14 cellular contexts compared by ENCODE assay signal in the genomic region with DNA sequence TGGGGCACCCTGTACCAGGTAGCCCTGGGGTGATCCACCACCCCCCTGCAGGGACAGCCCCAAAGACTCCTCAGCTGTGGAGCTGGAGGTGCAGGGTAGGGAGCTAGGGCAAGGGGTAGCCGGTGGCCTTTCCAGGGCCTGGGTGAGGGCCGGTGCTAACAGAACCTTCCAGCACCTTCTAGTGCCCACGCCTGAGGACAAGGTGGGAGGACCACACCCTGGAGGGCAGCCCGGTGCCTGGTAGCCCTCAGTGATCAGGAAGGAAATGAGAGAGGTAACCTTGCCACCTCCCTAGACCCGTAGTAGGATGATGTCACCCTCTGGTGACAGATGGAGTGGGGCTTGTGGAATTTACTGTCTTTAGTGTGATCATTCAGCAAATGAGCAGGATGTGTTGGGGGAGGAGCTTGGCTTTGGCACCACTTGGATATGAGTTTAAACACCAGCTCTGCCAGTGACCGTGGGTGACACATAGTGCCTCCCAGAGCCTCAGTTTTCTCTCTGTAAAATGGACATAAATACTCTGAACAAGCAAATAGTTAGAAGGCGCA.
DNase-seq lines count a peak whose midpoint lies in the region; ATAC-seq and TF ChIP-seq lines count a peak whose summit lies in the region.
"Had no signal": no experiment of that assay in that cellular context is flagged by ENCODE, and none has a peak within 500 bp of the region (broad histone marks: within the 10 kb centered on the region; RNA-seq: fewer than 3 reads in every experiment).

No MANE protein-coding gene starts in this region.

- H3K4me3 ChIP-seq in ACC112 (ENCODE audit: low read depth, low read length) (0 out of 2 replicates have a peak overlapping the region, but pooled peaks have one; percentile 17), GM23338 (no peak overlapping the region), lower leg skin (ENCODE audit: low read depth, poor library complexity, severe bottlenecking) (no peak overlapping the region)
- H3K4me3 ChIP-seq: heart right ventricle had no signal

- intact Hi-C loops in activated CD8-positive, alpha-beta T cell treated with anti-CD3 and anti-CD28 coated beads for 36 hours (cut with micrococcal nuclease), result no loop called here
- intact Hi-C loops in left colon (cut with DNase I, micrococcal nuclease), result no loop called here
- intact Hi-C loops in lower leg skin (cut with DNase I; ENCODE audit: low total_unique reads), result no loop called here

- H3K27me3 Mint-ChIP-seq in activated CD8-positive, alpha-beta T cell treated with anti-CD3 and anti-CD28 coated beads for 36 hours, result peaks cover 3% of the 10 kb centered on the region
- H3K27me3 Mint-ChIP-seq in GM23338 (ENCODE audit: insufficient read depth, low read depth, poor library complexity), result peaks cover 2% of the 10 kb centered on the region
- H3K27me3 Mint-ChIP-seq: CD4-positive, alpha-beta memory T cell; T-helper 17 cell had no signal

- no peaks in the 10 kb centered on the region for H3K36me3 Mint-ChIP-seq in activated CD8-positive, alpha-beta T cell treated with anti-CD3 and anti-CD28 coated beads for 36 hours (ENCODE audit: low read depth)
- H3K36me3 Mint-ChIP-seq in GM23338 (ENCODE audit: low read depth), result no peaks in the 10 kb centered on the region
- H3K36me3 Mint-ChIP-seq: mesothelial cell of epicardium had no signal

- H3K27ac ChIP-seq in ACC112 (ENCODE audit: low read depth, low read length), result peak overlapping the region; percentile 99
- H3K27ac ChIP-seq in GM23338 (ENCODE audit: low read depth), result no peak overlapping the region
- H3K27ac ChIP-seq: heart right ventricle had no signal

- CTCF ChIA-PET in activated CD8-positive, alpha-beta T cell treated with anti-CD3 and anti-CD28 coated beads for 36 hours (lab: Charles Lee), result interaction anchor here (0.7 to 1.4 kb wide), 4 partner anchors 14 to 367 kb away, joined by 3 to 4 read pairs (median 3); no protein-coding TSS in a partner anchor

- H3K9me2 ChIP-seq in GM23338 (ENCODE audit: insufficient read depth), result no peaks in the 10 kb centered on the region

- no peaks in the 10 kb centered on the region for H3K27me3 ChIP-seq in ACC112 (ENCODE audit: insufficient read depth, low read length)
- no peaks in the 10 kb centered on the region for H3K27me3 ChIP-seq in GM23338 (ENCODE audit: insufficient read depth)

- DNase-seq in HS-5 (ENCODE audit: low read depth) (peak; percentile 78), left colon (no peak), GM23338 (ENCODE audit: low spot score) (no peak), lower leg skin (ENCODE audit: low spot score in 2 of 2) (no peak)
- DNase-seq in activated CD8-positive, alpha-beta T cell treated with anti-CD3 and anti-CD28 coated beads for 36 hours, result peak; percentile 19
- DNase-seq: CD4-positive, alpha-beta memory T cell; heart right ventricle; NCI-H748 treated with DMSO at 0.1 percent for 48 hours; T-helper 17 cell had no signal

- H3F3A ChIP-seq in GM23338 (replicated peaks; ENCODE audit: low read depth), result no peaks in the 10 kb centered on the region

- H3K4me1 ChIP-seq in ACC112 (ENCODE audit: control insufficient read depth, insufficient read depth, low read length, unreplicated experiment) (peaks cover 48% of the 10 kb centered on the region), GM23338 (ENCODE audit: insufficient read depth) (no peaks in the 10 kb centered on the region)

- H3K9me3 Mint-ChIP-seq in activated CD8-positive, alpha-beta T cell treated with anti-CD3 and anti-CD28 coated beads for 36 hours, result no peaks in the 10 kb centered on the region
- H3K9me3 Mint-ChIP-seq in GM23338, result no peaks in the 10 kb centered on the region
- H3K9me3 Mint-ChIP-seq: activated T-helper 1 cell treated with anti-CD3 and anti-CD28 coated beads, Interleukin-12 subunit alpha, Interleukin-12 subunit beta, Interleukin-2, Interleukin-4 antibody, amounts not matched to agents 30 ng/mL and 10 ng/mL and 1 ng/mL, durations not matched to agents 14 hours and 24 hours and 36 hours; CD4-positive, alpha-beta memory T cell; mesothelial cell of epicardium had no signal

- H3K4me3 Mint-ChIP-seq in activated CD8-positive, alpha-beta T cell treated with anti-CD3 and anti-CD28 coated beads for 36 hours, result no peak overlapping the region
- H3K4me3 Mint-ChIP-seq in GM23338, result no peak overlapping the region
- H3K4me3 Mint-ChIP-seq: activated T-helper 1 cell treated with anti-CD3 and anti-CD28 coated beads, Interleukin-12 subunit alpha, Interleukin-12 subunit beta, Interleukin-2, Interleukin-4 antibody, amounts not matched to agents 30 ng/mL and 10 ng/mL and 1 ng/mL, durations not matched to agents 14 hours and 24 hours and 36 hours; CD4-positive, alpha-beta memory T cell; mesothelial cell of epicardium; T-helper 17 cell had no signal

- no peak for TF ChIP-seq CTCF in activated CD8-positive, alpha-beta T cell treated with anti-CD3 and anti-CD28 coated beads for 36 hours (IDR thresholded peaks at IDR 0.05)
- no peak for TF ChIP-seq CTCF in GM23338 (conservative IDR thresholded peaks at IDR 0.05; ENCODE audit: low read depth in 2 of 2)
- TF ChIP-seq CTCF in lower leg skin (IDR thresholded peaks at IDR 0.05), result no peak

- no peak for TF ChIP-seq POLR2A in lower leg skin (IDR thresholded peaks at IDR 0.05)

- POLR2A ChIA-PET in activated CD8-positive, alpha-beta T cell treated with anti-CD3 and anti-CD28 coated beads for 36 hours (lab: Charles Lee), result no interaction called here

- no peaks in the 10 kb centered on the region for H3K79me2 ChIP-seq in ACC112 (ENCODE audit: control insufficient read depth, insufficient read depth, low read length, unreplicated experiment)
- no peaks in the 10 kb centered on the region for H3K79me2 ChIP-seq in GM23338 (replicated peaks; ENCODE audit: insufficient read depth)

- H4K20me1 ChIP-seq in GM23338 (replicated peaks; ENCODE audit: insufficient read depth), result no peaks in the 10 kb centered on the region

- WGBS in lower leg skin, 2 donors, result 54 to 62% methylated on average over 5 to 7 of the region's 7 CpGs

- H3K27ac Mint-ChIP-seq in activated CD8-positive, alpha-beta T cell treated with anti-CD3 and anti-CD28 coated beads for 36 hours, result no peak overlapping the region
- H3K27ac Mint-ChIP-seq in GM23338, result no peak overlapping the region
- H3K27ac Mint-ChIP-seq: activated T-helper 1 cell treated with anti-CD3 and anti-CD28 coated beads, Interleukin-12 subunit alpha, Interleukin-12 subunit beta, Interleukin-2, Interleukin-4 antibody, amounts not matched to agents 30 ng/mL and 10 ng/mL and 1 ng/mL, durations not matched to agents 14 hours and 24 hours and 36 hours; CD4-positive, alpha-beta memory T cell; mesothelial cell of epicardium; T-helper 17 cell had no signal

- no peaks in the 10 kb centered on the region for H3K4me1 Mint-ChIP-seq in activated CD8-positive, alpha-beta T cell treated with anti-CD3 and anti-CD28 coated beads for 36 hours (ENCODE audit: low read depth)
- peaks cover 2% of the 10 kb centered on the region; the same call in 1 of the 3 replicates for H3K4me1 Mint-ChIP-seq in GM23338
- H3K4me1 Mint-ChIP-seq: CD4-positive, alpha-beta memory T cell; mesothelial cell of epicardium had no signal

- no peak overlapping the region for H3K4me2 ChIP-seq in GM23338

- H3K36me3 ChIP-seq in ACC112 (ENCODE audit: insufficient read depth, low read length) (no peaks in the 10 kb centered on the region), GM23338 (ENCODE audit: insufficient read depth) (no peaks in the 10 kb centered on the region)
- H3K36me3 ChIP-seq: heart right ventricle had no signal

- no peak overlapping the region for H2AFZ ChIP-seq in ACC112 (ENCODE audit: low read length, unreplicated experiment)
- no peak overlapping the region for H2AFZ ChIP-seq in GM23338

- ATAC-seq in activated CD8-positive, alpha-beta T cell treated with anti-CD3 and anti-CD28 coated beads for 36 hours, result peak; percentile 62
- ATAC-seq in left colon (peak; percentile 42), GM23338 (no peak), GM18909 (IDR thresholded peaks at IDR 0.05; ENCODE audit: poor library complexity, unreplicated experiment) (no peak), GM21723 (IDR thresholded peaks at IDR 0.05; ENCODE audit: unreplicated experiment) (no peak)
- ATAC-seq: T-helper 17 cell had no signal

TF ChIP-seq in GM23338, 12 proteins besides CTCF, POLR2A, EP300 and RAD21:
- TF ChIP-seq, protein P1, sequence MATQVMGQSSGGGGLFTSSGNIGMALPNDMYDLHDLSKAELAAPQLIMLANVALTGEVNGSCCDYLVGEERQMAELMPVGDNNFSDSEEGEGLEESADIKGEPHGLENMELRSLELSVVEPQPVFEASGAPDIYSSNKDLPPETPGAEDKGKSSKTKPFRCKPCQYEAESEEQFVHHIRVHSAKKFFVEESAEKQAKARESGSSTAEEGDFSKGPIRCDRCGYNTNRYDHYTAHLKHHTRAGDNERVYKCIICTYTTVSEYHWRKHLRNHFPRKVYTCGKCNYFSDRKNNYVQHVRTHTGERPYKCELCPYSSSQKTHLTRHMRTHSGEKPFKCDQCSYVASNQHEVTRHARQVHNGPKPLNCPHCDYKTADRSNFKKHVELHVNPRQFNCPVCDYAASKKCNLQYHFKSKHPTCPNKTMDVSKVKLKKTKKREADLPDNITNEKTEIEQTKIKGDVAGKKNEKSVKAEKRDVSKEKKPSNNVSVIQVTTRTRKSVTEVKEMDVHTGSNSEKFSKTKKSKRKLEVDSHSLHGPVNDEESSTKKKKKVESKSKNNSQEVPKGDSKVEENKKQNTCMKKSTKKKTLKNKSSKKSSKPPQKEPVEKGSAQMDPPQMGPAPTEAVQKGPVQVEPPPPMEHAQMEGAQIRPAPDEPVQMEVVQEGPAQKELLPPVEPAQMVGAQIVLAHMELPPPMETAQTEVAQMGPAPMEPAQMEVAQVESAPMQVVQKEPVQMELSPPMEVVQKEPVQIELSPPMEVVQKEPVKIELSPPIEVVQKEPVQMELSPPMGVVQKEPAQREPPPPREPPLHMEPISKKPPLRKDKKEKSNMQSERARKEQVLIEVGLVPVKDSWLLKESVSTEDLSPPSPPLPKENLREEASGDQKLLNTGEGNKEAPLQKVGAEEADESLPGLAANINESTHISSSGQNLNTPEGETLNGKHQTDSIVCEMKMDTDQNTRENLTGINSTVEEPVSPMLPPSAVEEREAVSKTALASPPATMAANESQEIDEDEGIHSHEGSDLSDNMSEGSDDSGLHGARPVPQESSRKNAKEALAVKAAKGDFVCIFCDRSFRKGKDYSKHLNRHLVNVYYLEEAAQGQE (IDR thresholded peaks at IDR 0.05; ENCODE audit: unreplicated experiment), result no peak
- TF ChIP-seq, protein P2, sequence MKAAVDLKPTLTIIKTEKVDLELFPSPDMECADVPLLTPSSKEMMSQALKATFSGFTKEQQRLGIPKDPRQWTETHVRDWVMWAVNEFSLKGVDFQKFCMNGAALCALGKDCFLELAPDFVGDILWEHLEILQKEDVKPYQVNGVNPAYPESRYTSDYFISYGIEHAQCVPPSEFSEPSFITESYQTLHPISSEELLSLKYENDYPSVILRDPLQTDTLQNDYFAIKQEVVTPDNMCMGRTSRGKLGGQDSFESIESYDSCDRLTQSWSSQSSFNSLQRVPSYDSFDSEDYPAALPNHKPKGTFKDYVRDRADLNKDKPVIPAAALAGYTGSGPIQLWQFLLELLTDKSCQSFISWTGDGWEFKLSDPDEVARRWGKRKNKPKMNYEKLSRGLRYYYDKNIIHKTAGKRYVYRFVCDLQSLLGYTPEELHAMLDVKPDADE (IDR thresholded peaks at IDR 0.05), result no peak
TF ChIP-seq in GM23338: peak in this region for 0.

Comparison
In these comparisons a context has a peak if more than half of its experiments do, and no peak if none do; other contexts are left out.
1. DNase-seq: peak in HS-5 (single experiment) and activated CD8-positive, alpha-beta T cell treated with anti-CD3 and anti-CD28 coated beads for 36 hours (single experiment); none in left colon (0 of 2), GM23338 (single experiment) and lower leg skin (0 of 2).
2. ATAC-seq: peak in activated CD8-positive, alpha-beta T cell treated with anti-CD3 and anti-CD28 coated beads for 36 hours (single experiment) and left colon (single experiment); none in GM23338 (single experiment), GM18909 (single experiment) and GM21723 (single experiment).